17 cellular contexts compared by ENCODE assay signal in the genomic region with DNA sequence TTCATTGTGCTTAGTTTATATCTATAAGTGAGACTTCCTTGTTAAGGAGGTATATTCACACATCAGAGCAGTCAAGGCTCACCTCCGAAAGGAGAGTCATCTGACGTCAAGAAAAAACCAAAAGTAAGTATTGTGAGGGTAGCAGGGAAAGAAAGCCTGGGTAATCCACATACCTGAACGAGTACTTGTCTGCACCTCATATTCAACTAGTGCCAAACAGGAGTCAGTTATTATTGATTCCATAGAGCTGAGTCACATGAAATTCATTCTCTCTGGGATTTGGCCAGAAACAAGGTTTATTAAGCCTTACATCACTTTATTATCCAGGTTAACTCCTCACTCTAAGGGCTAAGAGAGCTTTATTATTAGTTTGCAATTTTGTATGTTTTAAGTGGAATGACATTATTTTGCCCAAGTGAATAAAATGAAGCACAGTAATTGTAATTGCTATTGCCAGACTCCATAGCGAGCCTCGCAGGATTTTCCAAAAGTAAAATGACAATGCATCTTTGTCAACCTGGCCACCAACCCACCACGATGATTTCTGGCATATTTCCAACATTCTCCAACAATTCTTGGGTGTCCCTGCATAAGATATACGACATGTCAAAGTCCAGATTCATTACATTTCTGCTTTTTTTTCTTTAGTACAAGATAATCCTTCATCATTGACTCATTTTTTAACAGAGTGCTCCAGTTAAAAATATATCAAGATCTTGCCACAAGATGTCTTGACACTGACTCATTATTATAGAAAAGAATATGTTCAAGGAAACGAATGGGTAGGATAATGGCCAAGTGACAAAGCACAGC.
DNase-seq lines count a peak whose midpoint lies in the region; ATAC-seq lines count a peak whose summit lies in the region.
"Had no signal": no experiment of that assay in that cellular context is flagged by ENCODE, and none has a peak within 500 bp of the region (broad histone marks: within the 10 kb centered on the region; RNA-seq: fewer than 3 reads in every experiment).

No MANE protein-coding gene starts in this region.

- no peak for ATAC-seq in stimulated activated memory B cell treated with anti-CD40 and anti-IgM and Interleukin-4, amounts not matched to agents 10 μg/mL and 1 μg/mL and 100 μg/mL, for 72 hours
- ATAC-seq in stimulated activated naive CD8-positive, alpha-beta T cell treated with anti-CD3 and anti-CD28 coated beads, Interleukin-15, amount 100 ng/mL, for 72 hours = no peak
- no peak for ATAC-seq in HG02798 (IDR thresholded peaks at IDR 0.05; ENCODE audit: poor library complexity, unreplicated experiment)
- ATAC-seq: activated T-cell treated with anti-CD3 and anti-CD28 coated beads, Interleukin-2, amount 50 U/mL, for 72 hours had no signal

- no peaks in the 10 kb centered on the region for H3K27me3 Mint-ChIP-seq in stimulated activated memory B cell treated with anti-CD40 and anti-IgM and Interleukin-4, amounts not matched to agents 10 μg/mL and 1 μg/mL and 100 μg/mL, for 72 hours
- no peaks in the 10 kb centered on the region for H3K27me3 Mint-ChIP-seq in stimulated activated naive CD8-positive, alpha-beta T cell treated with anti-CD3 and anti-CD28 coated beads, Interleukin-15, amount 100 ng/mL, for 72 hours

- no peaks in the 10 kb centered on the region for H3K9me3 Mint-ChIP-seq in stimulated activated memory B cell treated with anti-CD40 and anti-IgM and Interleukin-4, amounts not matched to agents 10 μg/mL and 1 μg/mL and 100 μg/mL, for 72 hours
- no peaks in the 10 kb centered on the region for H3K9me3 Mint-ChIP-seq in stimulated activated naive CD8-positive, alpha-beta T cell treated with anti-CD3 and anti-CD28 coated beads, Interleukin-15, amount 100 ng/mL, for 72 hours
- H3K9me3 Mint-ChIP-seq: activated T-cell treated with anti-CD3 and anti-CD28 coated beads, Interleukin-2, amount 50 U/mL, for 72 hours; memory B cell had no signal

- DNase-seq in AG08395 (ENCODE audit: low spot score) = peak; percentile 35
- peak; percentile 78 for DNase-seq in HS-27A (ENCODE audit: low read depth)
- DNase-seq in astrocyte of the hippocampus (ENCODE audit: low read depth, low spot score) = peak; percentile 81
- peak; percentile 88 for DNase-seq in iris pigment epithelial cell (ENCODE audit: low read depth)
- DNase-seq in GDM1 (lab: John Stamatoyannopoulos, UW) = no peak
- no peak for DNase-seq in stimulated activated naive CD8-positive, alpha-beta T cell treated with anti-CD3 and anti-CD28 coated beads, Interleukin-15, amount 100 ng/mL, for 72 hours
- DNase-seq: activated CD4-positive, CD25-positive, alpha-beta regulatory T cell treated with anti-CD3 and anti-CD28 coated beads, Interleukin-2, amount 50 U/mL, for 72 hours; activated T-cell treated with anti-CD3 and anti-CD28 coated beads, Interleukin-2, amount 50 U/mL, for 72 hours; anterior cingulate cortex; effector memory CD4-positive, alpha-beta T cell; KG1; NCI-H1930; posterior cingulate gyrus; stimulated activated CD4-positive, alpha-beta T cell treated with anti-CD3 and anti-CD28 coated beads, Interleukin-1b, Interleukin-23, amount 100 ng/mL, for 48 hours had no signal

- H3K4me1 Mint-ChIP-seq in stimulated activated memory B cell treated with anti-CD40 and anti-IgM and Interleukin-4, amounts not matched to agents 10 μg/mL and 1 μg/mL and 100 μg/mL, for 72 hours = no peaks in the 10 kb centered on the region
- H3K4me1 Mint-ChIP-seq in stimulated activated naive CD8-positive, alpha-beta T cell treated with anti-CD3 and anti-CD28 coated beads, Interleukin-15, amount 100 ng/mL, for 72 hours = no peaks in the 10 kb centered on the region
- H3K4me1 Mint-ChIP-seq: memory B cell had no signal

- H3K27ac Mint-ChIP-seq in stimulated activated memory B cell treated with anti-CD40 and anti-IgM and Interleukin-4, amounts not matched to agents 10 μg/mL and 1 μg/mL and 100 μg/mL, for 72 hours = no peak overlapping the region
- no peak overlapping the region for H3K27ac Mint-ChIP-seq in stimulated activated naive CD8-positive, alpha-beta T cell treated with anti-CD3 and anti-CD28 coated beads, Interleukin-15, amount 100 ng/mL, for 72 hours
- H3K27ac Mint-ChIP-seq: activated T-cell treated with anti-CD3 and anti-CD28 coated beads, Interleukin-2, amount 50 U/mL, for 72 hours; memory B cell had no signal

- H3K36me3 Mint-ChIP-seq in stimulated activated memory B cell treated with anti-CD40 and anti-IgM and Interleukin-4, amounts not matched to agents 10 μg/mL and 1 μg/mL and 100 μg/mL, for 72 hours = no peaks in the 10 kb centered on the region
- H3K36me3 Mint-ChIP-seq: memory B cell had no signal

- no peak overlapping the region for H3K4me3 Mint-ChIP-seq in stimulated activated memory B cell treated with anti-CD40 and anti-IgM and Interleukin-4, amounts not matched to agents 10 μg/mL and 1 μg/mL and 100 μg/mL, for 72 hours
- H3K4me3 Mint-ChIP-seq in stimulated activated naive CD8-positive, alpha-beta T cell treated with anti-CD3 and anti-CD28 coated beads, Interleukin-15, amount 100 ng/mL, for 72 hours = no peak overlapping the region
- H3K4me3 Mint-ChIP-seq: activated T-cell treated with anti-CD3 and anti-CD28 coated beads, Interleukin-2, amount 50 U/mL, for 72 hours; memory B cell had no signal

Comparison
In these comparisons a context has a peak if more than half of its experiments do, and no peak if none do; other contexts are left out.
1. DNase-seq: peak in AG08395 (single experiment), HS-27A (single experiment), astrocyte of the hippocampus (single experiment) and iris pigment epithelial cell (single experiment); none in GDM1 (single experiment) and stimulated activated naive CD8-positive, alpha-beta T cell treated with anti-CD3 and anti-CD28 coated beads, Interleukin-15, amount 100 ng/mL, for 72 hours (0 of 2).